ENCODE assay signal across 8 cellular contexts in the genomic region with DNA sequence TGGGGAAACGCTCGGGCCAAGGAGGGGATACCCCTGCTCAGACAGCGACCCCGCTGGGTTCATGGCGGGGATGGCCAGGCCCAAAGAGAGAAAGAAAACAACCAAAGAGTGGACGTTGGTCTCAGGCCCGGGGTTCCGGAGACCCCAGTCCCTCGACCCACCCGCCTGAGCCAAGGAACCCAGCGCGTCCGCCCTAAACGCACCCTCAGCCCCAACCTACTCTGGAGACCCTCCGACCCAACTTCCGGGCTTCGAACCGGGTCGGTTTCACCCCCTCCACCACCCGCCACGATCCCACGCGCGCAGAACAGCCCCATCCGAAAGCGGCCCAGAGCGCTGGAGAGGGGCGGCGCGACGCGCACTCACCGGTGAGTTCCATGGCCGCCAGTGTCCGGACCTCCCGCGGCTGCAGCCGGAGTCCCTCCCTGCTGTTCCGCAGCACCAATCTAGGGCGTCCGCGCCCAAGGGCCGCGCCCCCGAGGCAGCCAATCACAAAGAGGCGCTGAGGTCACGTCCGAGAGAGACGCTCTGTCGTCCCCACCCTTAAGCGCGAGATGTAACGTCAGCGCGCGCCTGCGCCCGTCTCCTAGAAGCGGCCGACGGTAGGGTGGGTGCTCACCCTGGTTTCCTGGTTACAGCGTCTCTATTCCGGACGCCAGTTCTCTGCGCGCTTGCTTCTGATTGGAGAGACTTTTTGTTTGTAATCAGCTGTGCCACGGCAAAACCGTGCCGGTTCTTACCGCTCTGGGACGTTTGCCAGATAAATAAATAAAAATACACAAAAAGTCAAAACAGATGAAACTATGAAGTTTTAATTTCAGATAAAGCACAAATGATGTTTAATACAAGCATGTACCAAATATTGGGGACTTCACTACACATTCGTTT. TPM values are rescaled to one million over a fixed set of nuclear protein-coding genes. Genes with fewer than 3 reads are reported as not detected.
DNase-seq lines count a peak whose midpoint lies in the region; ATAC-seq and TF ChIP-seq lines count a peak whose summit lies in the region.

A gene with protein sequence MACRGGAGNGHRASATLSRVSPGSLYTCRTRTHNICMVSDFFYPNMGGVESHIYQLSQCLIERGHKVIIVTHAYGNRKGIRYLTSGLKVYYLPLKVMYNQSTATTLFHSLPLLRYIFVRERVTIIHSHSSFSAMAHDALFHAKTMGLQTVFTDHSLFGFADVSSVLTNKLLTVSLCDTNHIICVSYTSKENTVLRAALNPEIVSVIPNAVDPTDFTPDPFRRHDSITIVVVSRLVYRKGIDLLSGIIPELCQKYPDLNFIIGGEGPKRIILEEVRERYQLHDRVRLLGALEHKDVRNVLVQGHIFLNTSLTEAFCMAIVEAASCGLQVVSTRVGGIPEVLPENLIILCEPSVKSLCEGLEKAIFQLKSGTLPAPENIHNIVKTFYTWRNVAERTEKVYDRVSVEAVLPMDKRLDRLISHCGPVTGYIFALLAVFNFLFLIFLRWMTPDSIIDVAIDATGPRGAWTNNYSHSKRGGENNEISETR (minus strand): TSS at position 389 of the 888 bp plus-strand sequence. CDS start 3,593 bp downstream, outside the sequence.

- H3K4me1 ChIP-seq in muscle layer of colon (ENCODE audit: insufficient read depth, low read length): no peaks in the 10 kb centered on the region

- no peaks in the 10 kb centered on the region for H3K36me3 ChIP-seq in muscle layer of colon (ENCODE audit: insufficient read depth, low read length)

- H3K36me3 Mint-ChIP-seq in activated T-cell treated with anti-CD3 and anti-CD28 coated beads, Interleukin-2, amount 50 U/mL, for 24 hours (ENCODE audit: low read depth): peaks cover 29% of the 10 kb centered on the region

- peak within 1 kb of the TSS; percentile 24 for H3K27ac ChIP-seq in muscle layer of colon (ENCODE audit: low read depth, low read length)

- no peaks in the 10 kb centered on the region for H3K9me3 Mint-ChIP-seq in activated T-cell treated with anti-CD3 and anti-CD28 coated beads, Interleukin-2, amount 50 U/mL, for 24 hours

- H3K4me3 ChIP-seq in muscle layer of colon (ENCODE audit: low read depth in 1 of 2, low read length in 2 of 2): peak within 1 kb of the TSS; percentile 50 to 57

- no peaks in the 10 kb centered on the region for H3K9me3 ChIP-seq in muscle layer of colon (ENCODE audit: low read length)

- in situ Hi-C loops in KBM-7 (cut with MboI; ENCODE audit: low pct_unique_long_range_greater_than_20kb, low sequenced_read_pairs): no loop called here

- H3K4me1 Mint-ChIP-seq in activated T-cell treated with anti-CD3 and anti-CD28 coated beads, Interleukin-2, amount 50 U/mL, for 24 hours (ENCODE audit: low read depth): peaks cover 14% of the 10 kb centered on the region

- H3K27ac Mint-ChIP-seq in activated T-cell treated with anti-CD3 and anti-CD28 coated beads, Interleukin-2, amount 50 U/mL, for 24 hours: peak within 1 kb of the TSS; percentile 95

- DNase-seq in DMS153 treated with DMSO at 0.1 percent for 48 hours (lab: John Stamatoyannopoulos, UW; ENCODE audit: unreplicated experiment) (peak; percentile 62), KBM-7 (peak; percentile 98)
- DNase-seq in activated T-cell treated with anti-CD3 and anti-CD28 coated beads, Interleukin-2, amount 50 U/mL, for 24 hours: peak; percentile 89
- peak; percentile 69 for DNase-seq in stimulated activated CD8-positive, alpha-beta memory T cell treated with anti-CD3 and anti-CD28 coated beads, Interleukin-7, amount 100 ng/mL, for 24 hours (ENCODE audit: low read depth)

- H3K27me3 Mint-ChIP-seq in activated T-cell treated with anti-CD3 and anti-CD28 coated beads, Interleukin-2, amount 50 U/mL, for 24 hours: peaks cover 43% of the 10 kb centered on the region

- peak within 1 kb of the TSS; percentile 35 for H3K9ac ChIP-seq in muscle layer of colon (ENCODE audit: low read length)

- peak; percentile 98 for ATAC-seq in GM21717 (IDR thresholded peaks at IDR 0.05; ENCODE audit: unreplicated experiment)
- ATAC-seq in esophagus mucosa: peak; percentile 99

- H3K27me3 ChIP-seq in muscle layer of colon (ENCODE audit: control insufficient read depth in 1 of 2, insufficient read depth in 2 of 2, low read length in 2 of 2): peaks cover 4 to 6% of the 10 kb centered on the region in 2 donors

- peak within 1 kb of the TSS; percentile 89 for H3K4me3 Mint-ChIP-seq in activated T-cell treated with anti-CD3 and anti-CD28 coated beads, Interleukin-2, amount 50 U/mL, for 24 hours

TF ChIP-seq in PFSK-1, 5 proteins besides CTCF, POLR2A, EP300 and RAD21:
- peak; percentile 80 for TF ChIP-seq SIN3A (IDR thresholded peaks at IDR 0.05; ENCODE audit: borderline replicate concordance, insufficient read depth, low read length)
- TF ChIP-seq, protein P1, sequence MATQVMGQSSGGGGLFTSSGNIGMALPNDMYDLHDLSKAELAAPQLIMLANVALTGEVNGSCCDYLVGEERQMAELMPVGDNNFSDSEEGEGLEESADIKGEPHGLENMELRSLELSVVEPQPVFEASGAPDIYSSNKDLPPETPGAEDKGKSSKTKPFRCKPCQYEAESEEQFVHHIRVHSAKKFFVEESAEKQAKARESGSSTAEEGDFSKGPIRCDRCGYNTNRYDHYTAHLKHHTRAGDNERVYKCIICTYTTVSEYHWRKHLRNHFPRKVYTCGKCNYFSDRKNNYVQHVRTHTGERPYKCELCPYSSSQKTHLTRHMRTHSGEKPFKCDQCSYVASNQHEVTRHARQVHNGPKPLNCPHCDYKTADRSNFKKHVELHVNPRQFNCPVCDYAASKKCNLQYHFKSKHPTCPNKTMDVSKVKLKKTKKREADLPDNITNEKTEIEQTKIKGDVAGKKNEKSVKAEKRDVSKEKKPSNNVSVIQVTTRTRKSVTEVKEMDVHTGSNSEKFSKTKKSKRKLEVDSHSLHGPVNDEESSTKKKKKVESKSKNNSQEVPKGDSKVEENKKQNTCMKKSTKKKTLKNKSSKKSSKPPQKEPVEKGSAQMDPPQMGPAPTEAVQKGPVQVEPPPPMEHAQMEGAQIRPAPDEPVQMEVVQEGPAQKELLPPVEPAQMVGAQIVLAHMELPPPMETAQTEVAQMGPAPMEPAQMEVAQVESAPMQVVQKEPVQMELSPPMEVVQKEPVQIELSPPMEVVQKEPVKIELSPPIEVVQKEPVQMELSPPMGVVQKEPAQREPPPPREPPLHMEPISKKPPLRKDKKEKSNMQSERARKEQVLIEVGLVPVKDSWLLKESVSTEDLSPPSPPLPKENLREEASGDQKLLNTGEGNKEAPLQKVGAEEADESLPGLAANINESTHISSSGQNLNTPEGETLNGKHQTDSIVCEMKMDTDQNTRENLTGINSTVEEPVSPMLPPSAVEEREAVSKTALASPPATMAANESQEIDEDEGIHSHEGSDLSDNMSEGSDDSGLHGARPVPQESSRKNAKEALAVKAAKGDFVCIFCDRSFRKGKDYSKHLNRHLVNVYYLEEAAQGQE (IDR thresholded peaks at IDR 0.05; ENCODE audit: insufficient read depth in 1 of 2, low read depth in 2 of 2, low read length in 2 of 2): no peak
- peak; percentile 51 for TF ChIP-seq POLR2AphosphoS5 (IDR thresholded peaks at IDR 0.05; ENCODE audit: low read depth, low read length)
- TF ChIP-seq FOXP2 (optimal IDR thresholded peaks at IDR 0.05; ENCODE audit: borderline replicate concordance, extremely low read depth, extremely low read length, insufficient read depth): peak; percentile 66
- 0 out of 2 replicates have a peak, but pooled peaks have one; percentile 38 for TF ChIP-seq TAF1 (IDR thresholded peaks at IDR 0.05; ENCODE audit: borderline replicate concordance, insufficient read depth, low read length)

RNA-seq across cellular contexts. Expression of the gene that starts here (rescaled TPM):
- 8.2 TPM for polyA plus RNA-seq in PFSK-1 (2012; ENCODE audit: insufficient read length, low read depth)
- total RNA-seq in esophagus mucosa: 17.5 TPM

Comparison
In these comparisons a context has a peak if more than half of its experiments do, and no peak if none do; other contexts are left out.
1. Peak in every context shown above with its lines: DNase-seq, ATAC-seq, H3K4me3 ChIP-seq and H3K27ac ChIP-seq.